In the genomic region with DNA sequence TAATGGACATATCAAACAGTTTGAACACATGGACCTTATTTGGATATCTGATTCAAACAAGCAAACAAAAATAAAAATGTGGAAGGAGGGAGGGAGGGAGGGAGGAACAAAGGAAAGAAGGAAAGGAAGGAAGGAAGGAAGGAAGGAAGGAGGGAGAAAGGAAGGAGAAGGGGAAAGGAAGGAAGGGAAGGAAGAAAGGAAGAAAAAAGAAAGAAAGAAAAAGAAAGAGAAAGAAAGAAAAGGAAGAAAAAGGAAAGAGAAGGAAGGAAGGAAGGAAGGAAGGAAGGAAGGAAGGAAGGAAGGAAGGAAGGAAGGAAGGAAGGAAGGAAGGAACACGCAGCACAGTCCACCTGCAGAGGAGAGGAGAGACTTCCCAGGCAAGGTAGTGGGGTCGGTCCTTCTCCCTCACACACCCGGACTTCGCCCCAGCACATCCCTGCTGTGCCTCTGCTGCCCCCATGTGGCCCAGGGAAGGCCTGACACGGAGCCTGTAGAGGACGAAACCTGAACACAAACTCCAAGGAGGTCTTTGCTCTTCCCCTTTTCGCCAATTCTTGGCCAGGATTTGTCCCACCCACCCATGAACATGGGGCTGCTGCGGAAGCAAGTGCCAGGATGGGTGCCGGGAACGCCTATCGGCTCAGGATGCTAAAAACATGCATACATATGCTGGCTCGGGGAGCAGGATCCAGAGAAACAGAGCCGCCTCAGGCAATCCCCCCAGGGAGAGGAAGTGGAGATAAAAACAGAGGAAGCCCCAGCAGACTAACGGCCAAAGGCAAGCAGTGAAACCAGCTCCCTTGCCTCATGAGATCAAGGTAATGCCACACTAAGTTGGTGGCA, we compare ENCODE assay signal across 8 cellular contexts. TPM values are rescaled to one million over a fixed set of nuclear protein-coding genes. Genes with fewer than 3 reads are reported as not detected.
A peak's percentile ranks its signal among the peaks of the same experiment; 100 is the strongest.
DNase-seq lines count a peak whose midpoint lies in the region; ATAC-seq and TF ChIP-seq lines count a peak whose summit lies in the region.

No MANE protein-coding gene starts in this region.

- H3K36me3 ChIP-seq in CD4-positive, alpha-beta memory T cell (ENCODE audit: insufficient read depth, low read length), result peaks cover 20% of the 10 kb centered on the region
- H3K36me3 ChIP-seq in endodermal cell (ENCODE audit: control insufficient read depth, insufficient read depth, low read length), result peaks cover 67% of the 10 kb centered on the region
- H3K36me3 ChIP-seq in mucosa of descending colon (ENCODE audit: low read depth), result peaks cover 3% of the 10 kb centered on the region

- CTCF ChIA-PET in CD4-positive, alpha-beta memory T cell (lab: Charles Lee; ENCODE audit: partially characterized antibody), result interaction anchor here (1.0 to 11.2 kb wide), 8 partner anchors 17 to 840 kb away, joined by 3 to 594 read pairs (median 4); partner anchors contain the start of gene CREB3L2

- POLR2A ChIA-PET in CD4-positive, alpha-beta memory T cell (lab: Charles Lee; ENCODE audit: partially characterized antibody), result no interaction called here

- H3K9ac ChIP-seq in endodermal cell (ENCODE audit: extremely low read depth, low read length, poor library complexity, severe bottlenecking), result no peak overlapping the region

- peak overlapping the region in 7 of 8 donors; percentile 8 to 66 (median 43) for H3K4me3 Mint-ChIP-seq in CD4-positive, alpha-beta memory T cell
- H3K4me3 Mint-ChIP-seq in endodermal cell, result peak overlapping the region; percentile 42

- no peaks in the 10 kb centered on the region for H3K27me3 ChIP-seq in CD4-positive, alpha-beta memory T cell (ENCODE audit: insufficient read depth, low read length)
- no peaks in the 10 kb centered on the region for H3K27me3 ChIP-seq in endodermal cell (ENCODE audit: control insufficient read depth, insufficient read depth, low read length, poor library complexity, severe bottlenecking)

- H3K27me3 Mint-ChIP-seq in CD4-positive, alpha-beta memory T cell, result no peaks in the 10 kb centered on the region
- H3K27me3 Mint-ChIP-seq in endodermal cell (ENCODE audit: insufficient read depth), result no peaks in the 10 kb centered on the region

- WGBS in endodermal cell (ENCODE audit: insufficient coverage in 1 of 2, insufficient read length in 1 of 2), 2 experiments, result 6 to 15% methylated on average over 3 to 13 of the region's 14 CpGs

- no peak overlapping the region for H3K27ac ChIP-seq in CD4-positive, alpha-beta memory T cell (ENCODE audit: low read depth, low read length)
- H3K27ac ChIP-seq in endodermal cell (ENCODE audit: low read depth, low read length), result no peak overlapping the region

- H3K9me3 ChIP-seq in CD4-positive, alpha-beta memory T cell (ENCODE audit: control insufficient read depth in 1 of 2, low read length in 2 of 2), result no peaks in the 10 kb centered on the region
- peaks cover 9% of the 10 kb centered on the region for H3K9me3 ChIP-seq in endodermal cell (ENCODE audit: control insufficient read depth, low read length)
- H3K9me3 ChIP-seq in mucosa of descending colon, result no peaks in the 10 kb centered on the region

- H3K4me1 ChIP-seq in CD4-positive, alpha-beta memory T cell (ENCODE audit: insufficient read depth, low read length), result peaks cover 9% of the 10 kb centered on the region
- H3K4me1 ChIP-seq in endodermal cell (ENCODE audit: control insufficient read depth, insufficient read depth, low read length), result no peaks in the 10 kb centered on the region
- H3K4me1 ChIP-seq in mucosa of descending colon (ENCODE audit: low read depth), result peaks cover 3% of the 10 kb centered on the region

- DNase-seq in CD4-positive, alpha-beta memory T cell, result peak; percentile 58 to 74 (median 62)
- peak; percentile 50 for DNase-seq in NK-92 treated with Interleukin-12 subunit alpha and Interleukin-12 subunit beta, amount 100 ng/mL, for 24 hours (lab: John Stamatoyannopoulos, UW)
- DNase-seq in activated CD8-positive, alpha-beta memory T cell treated with anti-CD3 and anti-CD28 coated beads for 48 hours (ENCODE audit: low read depth in 2 of 3, low spot score in 2 of 3), result peak; percentile 51 to 61 (median 54)
- DNase-seq in endodermal cell, result peak; percentile 97
- peak; percentile 75 to 87 (median 87) for DNase-seq in mucosa of descending colon
- DNase-seq in stimulated activated CD8-positive, alpha-beta memory T cell treated with anti-CD3 and anti-CD28 coated beads, Interleukin-2, amount 100 ng/mL, for 48 hours (ENCODE audit: low read depth in 2 of 2), result peak; percentile 68 to 75

- no peak overlapping the region for H3K4me3 ChIP-seq in CD4-positive, alpha-beta memory T cell (ENCODE audit: low read length in 2 of 2)
- H3K4me3 ChIP-seq in endodermal cell (ENCODE audit: low read length), result no peak overlapping the region
- no peak overlapping the region for H3K4me3 ChIP-seq in mucosa of descending colon

- TF ChIP-seq CTCF in endodermal cell (conservative IDR thresholded peaks at IDR 0.05) (peak; percentile 96), mucosa of descending colon (IDR thresholded peaks at IDR 0.05) (peak; percentile 90)

- H3K27ac Mint-ChIP-seq in CD4-positive, alpha-beta memory T cell, result peak overlapping the region; percentile 36 to 81 (median 70)
- peak overlapping the region; percentile 93 for H3K27ac Mint-ChIP-seq in endodermal cell

- H3K36me3 Mint-ChIP-seq in CD4-positive, alpha-beta memory T cell, result peaks cover 64 to 74% of the 10 kb centered on the region in 2 donors
- peaks cover 69% of the 10 kb centered on the region for H3K36me3 Mint-ChIP-seq in endodermal cell (ENCODE audit: low read depth)

- peak; percentile 80 for ATAC-seq in GM19455 (IDR thresholded peaks at IDR 0.05; ENCODE audit: unreplicated experiment)
- peak; percentile 37 for ATAC-seq in HG03565 (IDR thresholded peaks at IDR 0.05; ENCODE audit: unreplicated experiment)
- peak; percentile 95 for ATAC-seq in mucosa of descending colon

- peaks cover 10 to 21% (median 17%) of the 10 kb centered on the region in 4 donors for H3K4me1 Mint-ChIP-seq in CD4-positive, alpha-beta memory T cell
- H3K4me1 Mint-ChIP-seq in endodermal cell, result peaks cover 16% of the 10 kb centered on the region

- intact Hi-C loops in CD4-positive, alpha-beta memory T cell (cut with micrococcal nuclease), result loop anchor here (1.0 kb wide), 2 partner anchors 243 to 293 kb away; no protein-coding TSS in a partner anchor
- intact Hi-C loops in mucosa of descending colon (cut with DNase I, micrococcal nuclease), result loop anchor here (5.0 kb wide), 1 partner anchor 242 kb away; no protein-coding TSS in a partner anchor

- H3K9me3 Mint-ChIP-seq in CD4-positive, alpha-beta memory T cell, result no peaks in the 10 kb centered on the region
- H3K9me3 Mint-ChIP-seq in endodermal cell, result no peaks in the 10 kb centered on the region

RNA-seq across cellular contexts. Expression of gene DGKI, which starts 52.3 kb away (rescaled TPM):
- under 1 TPM in 1 of 2 experiments, not detected in 1; 0.11 TPM for total RNA-seq in CD4-positive, alpha-beta memory T cell
- polyA plus RNA-seq in CD4-positive, alpha-beta memory T cell, result not detected
- total RNA-seq in endodermal cell, result under 1 TPM; 0.04 to 0.64 TPM
- polyA plus RNA-seq in endodermal cell (2013, experiment 1 of 2), result 1.6 TPM
- polyA plus RNA-seq in endodermal cell (2013, experiment 2 of 2), result 0.66 TPM
- 1 to 10 TPM in 1 of 3 donors, under 1 TPM in 2; 0.36 to 1.4 (median 0.46) TPM for total RNA-seq in mucosa of descending colon

Comparison
In these comparisons a context has a peak if more than half of its experiments do, and no peak if none do; other contexts are left out.
1. ATAC-seq: peak in every context shown above with its lines; median percentile 95 in mucosa of descending colon; 80 in GM19455; 37 in HG03565.